Comparison of ENCODE assay signal across 14 cellular contexts in the genomic region with DNA sequence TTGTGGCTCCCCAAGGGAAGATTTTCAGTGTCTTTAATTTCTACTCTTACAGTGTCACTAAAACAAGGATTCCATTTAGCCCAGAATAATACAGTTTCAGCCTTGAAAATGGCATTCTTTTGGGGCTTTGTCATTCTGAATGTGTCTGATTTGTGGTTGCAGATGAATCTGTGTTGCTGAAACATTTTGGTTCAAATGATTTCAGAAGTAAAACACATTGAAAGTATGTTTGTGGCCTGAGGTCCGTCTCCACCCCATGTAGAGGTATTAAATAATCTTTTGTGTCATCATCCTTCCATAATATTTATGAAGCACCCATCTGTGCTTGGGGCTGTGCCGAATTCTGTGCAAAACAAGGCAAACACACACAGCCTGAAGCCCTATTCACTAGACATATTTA. TPM values are rescaled to one million over a fixed set of nuclear protein-coding genes. Genes with fewer than 3 reads are reported as not detected.
DNase-seq lines count a peak whose midpoint lies in the region; TF ChIP-seq lines count a peak whose summit lies in the region.
"Not testable (repeated sequence)": the region's sequence is repeated elsewhere in the genome, so short reads cannot be mapped to it uniquely, and the experiment has no call there.
"Had no signal": no experiment of that assay in that cellular context is flagged by ENCODE, and none has a peak within 500 bp of the region (broad histone marks: within the 10 kb centered on the region; RNA-seq: fewer than 3 reads in every experiment).

No MANE protein-coding gene starts in this region.

- not testable (repeated sequence) for TF ChIP-seq POLR2A in uterus (IDR thresholded peaks at IDR 0.05)

- in situ Hi-C loops in astrocyte of the spinal cord (cut with HindIII; ENCODE audit: low sequenced_read_pairs), result not testable (repeated sequence)

- DNase-seq in AG10803 (ENCODE audit: low read depth) (peak; percentile 94), H4 (ENCODE audit: low spot score) (peak; percentile 8), RPMI7951 (ENCODE audit: low read depth) (peak; percentile 64), astrocyte of the spinal cord (ENCODE audit: low read depth, low spot score) (peak; percentile 80), fibroblast of pulmonary artery (ENCODE audit: low read depth) (peak; percentile 7), kidney tubule cell (ENCODE audit: low spot score) (peak; percentile 50), putamen (ENCODE audit: low spot score) (peak; percentile 18)
- not testable (repeated sequence) for DNase-seq in uterus

- H3K9me3 ChIP-seq in uterus, result not testable (repeated sequence)

- intact Hi-C loops in uterus (cut with DNase I; ENCODE audit: low total_unique reads), result not testable (repeated sequence)

- not testable (repeated sequence) for H3K4me1 ChIP-seq in uterus

- not testable (repeated sequence) for TF ChIP-seq CTCF in AG10803 (conservative IDR thresholded peaks at IDR 0.05; ENCODE audit: low read length); astrocyte of the spinal cord (IDR thresholded peaks at IDR 0.05; ENCODE audit: low read depth, low read length); fibroblast of pulmonary artery (IDR thresholded peaks at IDR 0.05; ENCODE audit: low read length, missing control alignments); uterus (IDR thresholded peaks at IDR 0.05)

- H3K4me3 ChIP-seq in AG10803 (ENCODE audit: low read length); astrocyte of the spinal cord (ENCODE audit: low read depth, low read length); fibroblast of pulmonary artery (replicated peaks; ENCODE audit: low read depth, low read length); uterus: not testable (repeated sequence)

- H3K27ac ChIP-seq in uterus, result peak overlapping the region; percentile 26 to 41

- not testable (repeated sequence) for H3K36me3 ChIP-seq in uterus

- H3K27me3 ChIP-seq in uterus, result not testable (repeated sequence)

RNA-seq across cellular contexts. Expression of gene PGM5, which starts 40.6 kb away (rescaled TPM):
- 0.50 and 3.0 TPM in 2 replicates for total RNA-seq in H4 (2014; rRNA removed; shearing (Covaris generic))
- 0.36 and 2.9 TPM in 2 replicates for total RNA-seq in RPMI7951 (2014; rRNA removed; shearing (Covaris generic))
- 100 to 1,000 TPM; 153 to 289 (median 274) TPM for total RNA-seq in uterus
- total RNA-seq: activated naive CD8-positive, alpha-beta T cell treated with anti-CD3 and anti-CD28 coated beads, Interleukin-2, amount 10 ng/mL, durations not matched to agents 7 days and 5 days; CD4-positive, alpha-beta T cell; GM23338; MCF 10A; natural killer cell treated with Interleukin-12 subunit alpha and Interleukin-12 subunit beta and Interleukin-15 and Interleukin-18, amount 100 ng/mL, for 72 hours; osteocyte had no signal

Comparison
In these comparisons a context has a peak if more than half of its experiments do, and no peak if none do; other contexts are left out.
1. RNA of gene PGM5, which starts 40.6 kb away (total RNA-seq): 153 to 289 TPM in uterus; 0.50 to 3.0 TPM in H4 and 0.36 to 2.9 TPM in RPMI7951; every median in the first group is over 10 times any median in the second.